In the genomic region with DNA sequence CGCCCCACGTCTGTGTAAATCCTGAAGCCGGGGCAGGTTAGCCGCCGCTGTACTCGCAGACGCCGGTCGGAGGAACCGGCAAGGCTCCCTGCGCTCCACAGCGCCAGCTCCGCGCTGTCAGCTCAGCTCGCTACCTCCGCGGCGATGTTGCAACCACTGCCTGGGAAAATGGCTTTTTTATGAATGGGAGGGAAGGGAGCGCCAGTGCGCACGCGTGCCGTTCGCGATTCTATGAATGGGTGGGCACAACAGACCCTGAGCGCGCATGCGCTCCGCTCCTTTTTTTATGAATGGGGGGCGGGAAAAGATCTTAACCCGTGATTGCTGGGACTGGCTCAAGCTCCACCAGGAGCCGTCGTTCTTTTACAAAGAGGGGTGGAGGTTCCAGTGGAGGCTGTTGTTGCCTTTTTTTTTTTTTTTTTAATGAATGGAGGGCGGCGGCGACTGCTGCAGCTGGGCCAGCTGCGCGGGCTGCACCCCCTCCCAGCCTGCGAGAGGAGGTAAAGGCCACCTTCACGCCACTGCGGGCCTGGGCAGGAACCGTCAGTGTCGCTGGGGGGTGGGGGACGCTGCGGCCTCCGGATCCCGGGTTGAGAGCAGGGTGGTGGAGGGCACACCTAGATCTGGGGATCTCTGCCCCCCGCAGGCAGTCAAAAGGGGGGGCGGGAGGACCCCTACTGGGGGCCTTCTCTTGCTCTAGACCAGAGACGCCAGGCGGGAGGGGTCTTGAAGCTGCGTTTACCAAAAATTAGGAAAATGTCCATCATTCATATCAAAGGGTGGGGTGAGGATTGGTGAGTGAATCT, we compare ENCODE assay signal across 1 cellular context.
TF ChIP-seq lines count a peak whose summit lies in the region.

A gene with protein sequence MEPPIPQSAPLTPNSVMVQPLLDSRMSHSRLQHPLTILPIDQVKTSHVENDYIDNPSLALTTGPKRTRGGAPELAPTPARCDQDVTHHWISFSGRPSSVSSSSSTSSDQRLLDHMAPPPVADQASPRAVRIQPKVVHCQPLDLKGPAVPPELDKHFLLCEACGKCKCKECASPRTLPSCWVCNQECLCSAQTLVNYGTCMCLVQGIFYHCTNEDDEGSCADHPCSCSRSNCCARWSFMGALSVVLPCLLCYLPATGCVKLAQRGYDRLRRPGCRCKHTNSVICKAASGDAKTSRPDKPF (minus strand): TSS at position 151 of the 806 bp plus-strand sequence. CDS start 9,913 bp downstream, outside the sequence.

TF ChIP-seq in A549, 52 proteins besides CTCF, POLR2A, EP300 and RAD21 (continued from another document):
- TF ChIP-seq, protein P1, sequence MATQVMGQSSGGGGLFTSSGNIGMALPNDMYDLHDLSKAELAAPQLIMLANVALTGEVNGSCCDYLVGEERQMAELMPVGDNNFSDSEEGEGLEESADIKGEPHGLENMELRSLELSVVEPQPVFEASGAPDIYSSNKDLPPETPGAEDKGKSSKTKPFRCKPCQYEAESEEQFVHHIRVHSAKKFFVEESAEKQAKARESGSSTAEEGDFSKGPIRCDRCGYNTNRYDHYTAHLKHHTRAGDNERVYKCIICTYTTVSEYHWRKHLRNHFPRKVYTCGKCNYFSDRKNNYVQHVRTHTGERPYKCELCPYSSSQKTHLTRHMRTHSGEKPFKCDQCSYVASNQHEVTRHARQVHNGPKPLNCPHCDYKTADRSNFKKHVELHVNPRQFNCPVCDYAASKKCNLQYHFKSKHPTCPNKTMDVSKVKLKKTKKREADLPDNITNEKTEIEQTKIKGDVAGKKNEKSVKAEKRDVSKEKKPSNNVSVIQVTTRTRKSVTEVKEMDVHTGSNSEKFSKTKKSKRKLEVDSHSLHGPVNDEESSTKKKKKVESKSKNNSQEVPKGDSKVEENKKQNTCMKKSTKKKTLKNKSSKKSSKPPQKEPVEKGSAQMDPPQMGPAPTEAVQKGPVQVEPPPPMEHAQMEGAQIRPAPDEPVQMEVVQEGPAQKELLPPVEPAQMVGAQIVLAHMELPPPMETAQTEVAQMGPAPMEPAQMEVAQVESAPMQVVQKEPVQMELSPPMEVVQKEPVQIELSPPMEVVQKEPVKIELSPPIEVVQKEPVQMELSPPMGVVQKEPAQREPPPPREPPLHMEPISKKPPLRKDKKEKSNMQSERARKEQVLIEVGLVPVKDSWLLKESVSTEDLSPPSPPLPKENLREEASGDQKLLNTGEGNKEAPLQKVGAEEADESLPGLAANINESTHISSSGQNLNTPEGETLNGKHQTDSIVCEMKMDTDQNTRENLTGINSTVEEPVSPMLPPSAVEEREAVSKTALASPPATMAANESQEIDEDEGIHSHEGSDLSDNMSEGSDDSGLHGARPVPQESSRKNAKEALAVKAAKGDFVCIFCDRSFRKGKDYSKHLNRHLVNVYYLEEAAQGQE (IDR thresholded peaks at IDR 0.05) = no peak
- TF ChIP-seq TFCP2L1 (CRISPR knock-in tag; IDR thresholded peaks at IDR 0.05) = no peak
- TF ChIP-seq KDM1A (IDR thresholded peaks at IDR 0.05; ENCODE audit: low read depth) = no peak
- peak in 1 of 2 experiments; percentile 41; a peak in 3 of 5 replicates for TF ChIP-seq JUN (IDR thresholded peaks at IDR 0.05)
- peak; percentile 39; the same call in 1 of the 2 replicates for TF ChIP-seq GATA3 (IDR thresholded peaks at IDR 0.05; ENCODE audit: borderline replicate concordance)
- TF ChIP-seq, protein P2, sequence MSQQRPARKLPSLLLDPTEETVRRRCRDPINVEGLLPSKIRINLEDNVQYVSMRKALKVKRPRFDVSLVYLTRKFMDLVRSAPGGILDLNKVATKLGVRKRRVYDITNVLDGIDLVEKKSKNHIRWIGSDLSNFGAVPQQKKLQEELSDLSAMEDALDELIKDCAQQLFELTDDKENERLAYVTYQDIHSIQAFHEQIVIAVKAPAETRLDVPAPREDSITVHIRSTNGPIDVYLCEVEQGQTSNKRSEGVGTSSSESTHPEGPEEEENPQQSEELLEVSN (IDR thresholded peaks at IDR 0.05; ENCODE audit: borderline replicate concordance, low read depth) = peak; percentile 78; the same call in 1 of the 2 replicates
- TF ChIP-seq RARB (CRISPR knock-in tag; IDR thresholded peaks at IDR 0.05) = no peak
- TF ChIP-seq, protein P3, sequence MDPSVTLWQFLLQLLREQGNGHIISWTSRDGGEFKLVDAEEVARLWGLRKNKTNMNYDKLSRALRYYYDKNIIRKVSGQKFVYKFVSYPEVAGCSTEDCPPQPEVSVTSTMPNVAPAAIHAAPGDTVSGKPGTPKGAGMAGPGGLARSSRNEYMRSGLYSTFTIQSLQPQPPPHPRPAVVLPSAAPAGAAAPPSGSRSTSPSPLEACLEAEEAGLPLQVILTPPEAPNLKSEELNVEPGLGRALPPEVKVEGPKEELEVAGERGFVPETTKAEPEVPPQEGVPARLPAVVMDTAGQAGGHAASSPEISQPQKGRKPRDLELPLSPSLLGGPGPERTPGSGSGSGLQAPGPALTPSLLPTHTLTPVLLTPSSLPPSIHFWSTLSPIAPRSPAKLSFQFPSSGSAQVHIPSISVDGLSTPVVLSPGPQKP (IDR thresholded peaks at IDR 0.05; ENCODE audit: low read depth, low read length) = no peak
- TF ChIP-seq CBX8 (IDR thresholded peaks at IDR 0.05) = no peak
- no peak for TF ChIP-seq BHLHE40 (IDR thresholded peaks at IDR 0.05; ENCODE audit: low read depth, low read length)
- TF ChIP-seq, protein P4, sequence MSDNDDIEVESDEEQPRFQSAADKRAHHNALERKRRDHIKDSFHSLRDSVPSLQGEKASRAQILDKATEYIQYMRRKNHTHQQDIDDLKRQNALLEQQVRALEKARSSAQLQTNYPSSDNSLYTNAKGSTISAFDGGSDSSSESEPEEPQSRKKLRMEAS (IDR thresholded peaks at IDR 0.05) = peak; percentile 71
- no peak for TF ChIP-seq RCOR1 (IDR thresholded peaks at IDR 0.05; ENCODE audit: low read depth, low read length)
- TF ChIP-seq POLR2AphosphoS2 (conservative IDR thresholded peaks at IDR 0.05; ENCODE audit: low read length) = no peak
